Comparison of ENCODE assay signal across 17 cellular contexts in genomic region chr6:107106165-107106564, GRCh38. TPM values are rescaled to one million over a fixed set of nuclear protein-coding genes. Genes with fewer than 3 reads are reported as not detected.
DNase-seq lines count a peak whose midpoint lies in the region; ATAC-seq and TF ChIP-seq lines count a peak whose summit lies in the region.
"Had no signal": no experiment of that assay in that cellular context is flagged by ENCODE, and none has a peak within 500 bp of the region (broad histone marks: within the 10 kb centered on the region; RNA-seq: fewer than 3 reads in every experiment).

No MANE protein-coding gene starts in this region.

- H2AFZ ChIP-seq in GM23338 (no peak overlapping the region), OCI-LY1 (ENCODE audit: low read length) (no peak overlapping the region)

- H3K4me3 ChIP-seq in GM23338: no peak overlapping the region
- H3K4me3 ChIP-seq in OCI-LY1 (ENCODE audit: low read depth, low read length, poor library complexity, severe bottlenecking): no peak overlapping the region
- H3K4me3 ChIP-seq: A549, SK-N-MC had no signal

- H3K4me1 ChIP-seq in GM23338 (ENCODE audit: insufficient read depth): peaks cover 52% of the 10 kb centered on the region
- peaks cover 84% of the 10 kb centered on the region for H3K4me1 ChIP-seq in OCI-LY1 (ENCODE audit: insufficient read depth, low read length, severe bottlenecking)
- H3K4me1 ChIP-seq: A549 had no signal

- H3K4me1 Mint-ChIP-seq in GM23338 (peaks cover 53% of the 10 kb centered on the region), endothelial cell (ENCODE audit: unreplicated experiment) (peaks cover 11% of the 10 kb centered on the region), nephron progenitor cell (peaks cover 50% of the 10 kb centered on the region)

- DNase-seq in GM23338 (ENCODE audit: low spot score): peak; percentile 74
- peak; percentile 7 for DNase-seq in endothelial cell (ENCODE audit: low spot score)
- DNase-seq in nephron progenitor cell: no peak
- no peak for DNase-seq in NCI-H748 treated with DMSO at 0.1 percent for 48 hours (lab: John Stamatoyannopoulos, UW)
- DNase-seq in occipital lobe (lab: John Stamatoyannopoulos, UW): no peak
- DNase-seq: Calu3; CD8-positive, alpha-beta T cell; NCI-H1092 treated with DMSO at 0.1 percent for 48 hours; NCI-H2081; NCI-H446 treated with DMSO at 0.1 percent for 48 hours; NCI-H69 had no signal

- peak overlapping the region; percentile 35 for H3K4me2 ChIP-seq in GM23338
- no peak overlapping the region for H3K4me2 ChIP-seq in OCI-LY1 (ENCODE audit: low read length)
- H3K4me2 ChIP-seq: A549 had no signal

- ATAC-seq in GM23338 (peak; percentile 55), GM21381 (IDR thresholded peaks at IDR 0.05; ENCODE audit: unreplicated experiment) (no peak)
- ATAC-seq: A549; CD8-positive, alpha-beta T cell; HCT116; Right ventricle myocardium inferior had no signal

- peaks cover 18% of the 10 kb centered on the region; the same call in 1 of the 2 replicates for H3F3A ChIP-seq in GM23338 (replicated peaks; ENCODE audit: low read depth)
- no peaks in the 10 kb centered on the region; the same call in 1 of the 2 replicates for H3F3A ChIP-seq in OCI-LY1 (ENCODE audit: insufficient read depth, low read length)

- H3K27ac Mint-ChIP-seq in GM23338 (peak overlapping the region; percentile 93), endothelial cell (ENCODE audit: unreplicated experiment) (no peak overlapping the region), nephron progenitor cell (peak overlapping the region; percentile 51)
- H3K27ac Mint-ChIP-seq: CD8-positive, alpha-beta T cell had no signal

- H3K4me3 Mint-ChIP-seq in GM23338 (0 out of 3 replicates have a peak overlapping the region, but pooled peaks have one; percentile 25), endothelial cell (ENCODE audit: unreplicated experiment) (no peak overlapping the region), nephron progenitor cell (no peak overlapping the region)
- H3K4me3 Mint-ChIP-seq: CD8-positive, alpha-beta T cell had no signal

- H3K79me2 ChIP-seq in GM23338 (replicated peaks; ENCODE audit: insufficient read depth) (peaks cover 88% of the 10 kb centered on the region), OCI-LY1 (ENCODE audit: insufficient read depth, low read length) (no peaks in the 10 kb centered on the region)

- no peaks in the 10 kb centered on the region for H4K20me1 ChIP-seq in GM23338 (replicated peaks; ENCODE audit: insufficient read depth)
- H4K20me1 ChIP-seq in OCI-LY1 (ENCODE audit: insufficient read depth, low read length): no peaks in the 10 kb centered on the region

- H3K9me2 ChIP-seq in GM23338 (ENCODE audit: insufficient read depth) (0 out of 2 replicates have a peak, but pooled peaks cover 4% of the 10 kb centered on the region), OCI-LY1 (ENCODE audit: low read depth, low read length) (no peaks in the 10 kb centered on the region)

- H3K36me3 ChIP-seq in GM23338 (ENCODE audit: insufficient read depth) (no peaks in the 10 kb centered on the region; the same call in 1 of the 2 replicates), OCI-LY1 (ENCODE audit: insufficient read depth, low read length) (peaks cover 7% of the 10 kb centered on the region; the same call in 1 of the 2 replicates)

- TF ChIP-seq CTCF in GM23338 (conservative IDR thresholded peaks at IDR 0.05; ENCODE audit: low read depth in 2 of 2): no peak
- no peak for TF ChIP-seq CTCF in OCI-LY1 (IDR thresholded peaks at IDR 0.05; ENCODE audit: low read length)
- no peak for TF ChIP-seq CTCF in endothelial cell (IDR thresholded peaks at IDR 0.05; ENCODE audit: unreplicated experiment)
- no peak for TF ChIP-seq CTCF in nephron progenitor cell (IDR thresholded peaks at IDR 0.05)

- no peaks in the 10 kb centered on the region for H3K9me3 Mint-ChIP-seq in GM23338
- H3K9me3 Mint-ChIP-seq in endothelial cell (ENCODE audit: unreplicated experiment): no peaks in the 10 kb centered on the region
- no peaks in the 10 kb centered on the region for H3K9me3 Mint-ChIP-seq in nephron progenitor cell
- H3K9me3 Mint-ChIP-seq: CD8-positive, alpha-beta T cell had no signal

- H3K27me3 Mint-ChIP-seq in GM23338 (ENCODE audit: insufficient read depth, low read depth, poor library complexity) (peaks cover 10% of the 10 kb centered on the region), endothelial cell (ENCODE audit: unreplicated experiment) (no peaks in the 10 kb centered on the region), nephron progenitor cell (ENCODE audit: low read depth, poor library complexity) (no peaks in the 10 kb centered on the region)

- H3K9ac ChIP-seq in OCI-LY1 (ENCODE audit: low read length): no peak overlapping the region

- H3K27ac ChIP-seq in GM23338 (ENCODE audit: low read depth) (peak overlapping the region; percentile 95), OCI-LY1 (ENCODE audit: low read depth, low read length, poor library complexity, severe bottlenecking) (peak overlapping the region; percentile 71)
- H3K27ac ChIP-seq: A549, SK-N-MC had no signal

- H3K9me3 ChIP-seq in OCI-LY1 (ENCODE audit: low read length): no peaks in the 10 kb centered on the region
- H3K9me3 ChIP-seq: A549 had no signal

- H3K36me3 Mint-ChIP-seq in GM23338 (ENCODE audit: low read depth) (peaks cover 28% of the 10 kb centered on the region; the same call in 2 of the 3 replicates), endothelial cell (ENCODE audit: low read depth, unreplicated experiment) (no peaks in the 10 kb centered on the region), nephron progenitor cell (ENCODE audit: low read depth) (peaks cover 10% of the 10 kb centered on the region)
- H3K36me3 Mint-ChIP-seq: CD8-positive, alpha-beta T cell had no signal

- no peaks in the 10 kb centered on the region for H3K27me3 ChIP-seq in GM23338 (ENCODE audit: insufficient read depth)
- H3K27me3 ChIP-seq in OCI-LY1 (ENCODE audit: insufficient read depth, low read length): no peaks in the 10 kb centered on the region

TF ChIP-seq in GM23338, 12 proteins besides CTCF, POLR2A, EP300 and RAD21:
- TF ChIP-seq ZNF462 (CRISPR knock-in tag; IDR thresholded peaks at IDR 0.05): peak; percentile 50; the same call in 1 of the 2 replicates
- no peak for TF ChIP-seq STAT1 (IDR thresholded peaks at IDR 0.05; ENCODE audit: unreplicated experiment)
- no peak for TF ChIP-seq JUNB (IDR thresholded peaks at IDR 0.05; ENCODE audit: unreplicated experiment)
- TF ChIP-seq NANOG (IDR thresholded peaks at IDR 0.05; ENCODE audit: borderline replicate concordance): no peak

RNA-seq across cellular contexts. Expression of gene BEND3, which starts 9.2 kb away (rescaled TPM):
- total RNA-seq in GM23338 (2014; rRNA removed; shearing (Covaris generic)): 30.5 and 33.7 TPM in 2 replicates
- polyA plus RNA-seq in GM23338 (2016; fragmentation: Nextera tagmentation; extraction: Ambion mirVana): 8.6 and 9.2 TPM in 2 replicates
- total RNA-seq in endothelial cell (ENCODE audit: unreplicated experiment): 5.8 TPM
- total RNA-seq in occipital lobe: 6.2 TPM

Comparison
In these comparisons a context has a peak if more than half of its experiments do, and no peak if none do; other contexts are left out.
1. DNase-seq: peak in GM23338 (single experiment) and endothelial cell (single experiment); none in nephron progenitor cell (single experiment), NCI-H748 treated with DMSO at 0.1 percent for 48 hours (single experiment) and occipital lobe (single experiment).